In genomic region chr2:216632952-216633615, GRCh38 we compare ENCODE assay signal across 8 cellular contexts. TPM values are rescaled to one million over a fixed set of nuclear protein-coding genes. Genes with fewer than 3 reads are reported as not detected.
DNase-seq lines count a peak whose midpoint lies in the region; ATAC-seq and TF ChIP-seq lines count a peak whose summit lies in the region.

IGFBP2 (plus strand) TSS chr2:216633420; CDS start chr2:216633524, 104 bp downstream.

- H3K4me1 Mint-ChIP-seq in T-helper 2 cell treated with Interferon-gamma antibody and Interleukin-4, amounts not matched to agents 5 μg/mL and 100 μg/mL, for 36 hours (ENCODE audit: low read depth), result peaks cover 26% of the 10 kb centered on the region
- peaks cover 50% of the 10 kb centered on the region for H3K4me1 Mint-ChIP-seq in endothelial cell (ENCODE audit: unreplicated experiment)

- H3K36me3 Mint-ChIP-seq in T-helper 2 cell treated with Interferon-gamma antibody and Interleukin-4, amounts not matched to agents 5 μg/mL and 100 μg/mL, for 36 hours (ENCODE audit: low read depth), result peaks cover 6% of the 10 kb centered on the region
- peaks cover 32% of the 10 kb centered on the region for H3K36me3 Mint-ChIP-seq in endothelial cell (ENCODE audit: low read depth, unreplicated experiment)

- no peak for ATAC-seq in HG02763 (IDR thresholded peaks at IDR 0.05; ENCODE audit: unreplicated experiment)
- ATAC-seq in HG03521 (IDR thresholded peaks at IDR 0.05; ENCODE audit: unreplicated experiment), result no peak

- DNase-seq in DMS114 treated with DMSO at 0.1 percent for 48 hours (lab: John Stamatoyannopoulos, UW; ENCODE audit: unreplicated experiment) (peak; percentile 58), Kasumi-1 (lab: John Stamatoyannopoulos, UW) (peak; percentile 18 to 34), endothelial cell (ENCODE audit: low spot score) (peak; percentile 79), mucosa of gallbladder (ENCODE audit: low spot score) (no peak)
- peak; percentile 37 for DNase-seq in T-helper 2 cell treated with Interferon-gamma antibody and Interleukin-4, amounts not matched to agents 5 μg/mL and 100 μg/mL, for 36 hours (ENCODE audit: low spot score)

- H3K27ac ChIP-seq in temporal lobe (ENCODE audit: low read depth, low read length), result no peak within 1 kb of the TSS

- no peak within 1 kb of the TSS for H3K27ac Mint-ChIP-seq in T-helper 2 cell treated with Interferon-gamma antibody and Interleukin-4, amounts not matched to agents 5 μg/mL and 100 μg/mL, for 36 hours
- peak within 1 kb of the TSS; percentile 97 for H3K27ac Mint-ChIP-seq in endothelial cell (ENCODE audit: unreplicated experiment)

- no peaks in the 10 kb centered on the region for H3K9me3 Mint-ChIP-seq in T-helper 2 cell treated with Interferon-gamma antibody and Interleukin-4, amounts not matched to agents 5 μg/mL and 100 μg/mL, for 36 hours
- no peaks in the 10 kb centered on the region for H3K9me3 Mint-ChIP-seq in endothelial cell (ENCODE audit: unreplicated experiment)

- no peak for TF ChIP-seq CTCF in endothelial cell (IDR thresholded peaks at IDR 0.05; ENCODE audit: unreplicated experiment)

- peaks cover 76% of the 10 kb centered on the region for H3K27me3 Mint-ChIP-seq in T-helper 2 cell treated with Interferon-gamma antibody and Interleukin-4, amounts not matched to agents 5 μg/mL and 100 μg/mL, for 36 hours (ENCODE audit: low read depth)
- peaks cover 30% of the 10 kb centered on the region for H3K27me3 Mint-ChIP-seq in endothelial cell (ENCODE audit: unreplicated experiment)

- peak within 1 kb of the TSS; percentile 84 for H3K4me3 Mint-ChIP-seq in T-helper 2 cell treated with Interferon-gamma antibody and Interleukin-4, amounts not matched to agents 5 μg/mL and 100 μg/mL, for 36 hours
- peak within 1 kb of the TSS; percentile 100 for H3K4me3 Mint-ChIP-seq in endothelial cell (ENCODE audit: unreplicated experiment)

RNA-seq across cellular contexts. Expression of gene IGFBP2, which starts in this region (rescaled TPM):
- total RNA-seq in endothelial cell (ENCODE audit: unreplicated experiment) (1,170 TPM), mucosa of gallbladder (27.7 TPM), temporal lobe (124 TPM)
